Comparison of ENCODE assay signal across 14 cellular contexts in genomic region chr21:39014751-39015150, GRCh38.
DNase-seq lines count a peak whose midpoint lies in the region; ATAC-seq, FAIRE-seq and TF ChIP-seq lines count a peak whose summit lies in the region.
"Had no signal": no experiment of that assay in that cellular context is flagged by ENCODE, and none has a peak within 500 bp of the region (broad histone marks: within the 10 kb centered on the region; RNA-seq: fewer than 3 reads in every experiment).

No MANE protein-coding gene starts in this region.

- no peaks in the 10 kb centered on the region for H3K9me3 Mint-ChIP-seq in glutamatergic neuron (ENCODE audit: unreplicated experiment)
- H3K9me3 Mint-ChIP-seq: CD4-positive, alpha-beta memory T cell; stimulated activated naive CD8-positive, alpha-beta T cell treated with anti-CD3 and anti-CD28 coated beads, Interleukin-15, Interleukin-2, amounts not matched to agents 100 ng/mL and 50 ng/mL, for 24 hours had no signal

- no peaks in the 10 kb centered on the region for H3K27me3 Mint-ChIP-seq in glutamatergic neuron (ENCODE audit: unreplicated experiment)

- no peaks in the 10 kb centered on the region for H3K79me2 ChIP-seq in HepG2 (ENCODE audit: insufficient read depth, low read length)

- H3K27ac ChIP-seq in HepG2 (ENCODE audit: extremely low read length, insufficient read depth, low read length), result no peak overlapping the region

- H3K4me3 ChIP-seq in HepG2 (replicated peaks in 1 of 3; ENCODE audit: insufficient read depth in 1 of 3, low read depth in 2 of 3, low read length in 3 of 3), result no peak overlapping the region

- no peak for TF ChIP-seq POLR2A in HepG2 (IDR thresholded peaks at IDR 0.05; ENCODE audit: insufficient read depth in 1 of 2, low read depth in 2 of 2, low read length in 2 of 2)

- TF ChIP-seq EP300 in HepG2 (IDR thresholded peaks at IDR 0.05; ENCODE audit: low read depth in 2 of 2, low read length in 2 of 2) (no peak), HepG2 (CRISPR knock-in tag; IDR thresholded peaks at IDR 0.05; ENCODE audit: borderline replicate concordance) (no peak)

- H3K4me1 ChIP-seq in HepG2 (ENCODE audit: insufficient read depth, low read length), result peaks cover 36% of the 10 kb centered on the region

- in situ Hi-C loops in HepG2 (cut with HindIII; ENCODE audit: extremely low pct_ligation_motif_present, low pct_unique_long_range_greater_than_20kb), result no loop called here

- H3K27ac Mint-ChIP-seq in glutamatergic neuron (ENCODE audit: unreplicated experiment), result no peak overlapping the region
- H3K27ac Mint-ChIP-seq: CD4-positive, alpha-beta memory T cell; stimulated activated naive CD8-positive, alpha-beta T cell treated with anti-CD3 and anti-CD28 coated beads, Interleukin-15, Interleukin-2, amounts not matched to agents 100 ng/mL and 50 ng/mL, for 24 hours had no signal

- no peaks in the 10 kb centered on the region for H4K20me1 ChIP-seq in HepG2 (ENCODE audit: insufficient read depth, low read length)

- WGBS in HepG2 (ENCODE audit: low lambda C conversion rate), result 78% methylated on average over 9 of the region's 9 CpGs

- H3K4me2 ChIP-seq in HepG2 (ENCODE audit: low read depth, low read length), result no peak overlapping the region

- H3K4me1 Mint-ChIP-seq in glutamatergic neuron (ENCODE audit: low read depth, unreplicated experiment), result no peaks in the 10 kb centered on the region
- H3K4me1 Mint-ChIP-seq: CD4-positive, alpha-beta memory T cell had no signal

- BruUV-seq in HepG2 (replicated peaks; lab: Mats Ljungman, UMichigan), result no TSS peak

- H3K9me3 ChIP-seq in HepG2 (ENCODE audit: low read length), result no peaks in the 10 kb centered on the region

- TF ChIP-seq CTCF in HepG2 (CRISPR knock-in tag; IDR thresholded peaks at IDR 0.05), result no peak
- TF ChIP-seq CTCF in glutamatergic neuron (IDR thresholded peaks at IDR 0.05; ENCODE audit: partially characterized antibody, unreplicated experiment), result no peak

- DNase-seq in AG08396 (ENCODE audit: low spot score) (peak; percentile 81), Kasumi-1 (lab: John Stamatoyannopoulos, UW) (peak; percentile 11 to 35), astrocyte of the hippocampus (ENCODE audit: low read depth, low spot score) (peak; percentile 93), HepG2 (ENCODE audit: low spot score) (no peak), DMS114 treated with DMSO at 0.1 percent for 48 hours (lab: John Stamatoyannopoulos, UW; ENCODE audit: unreplicated experiment) (no peak), glutamatergic neuron (no peak), NCI-H82 (lab: John Stamatoyannopoulos, UW) (no peak)
- no peak for DNase-seq in activated CD4-positive, alpha-beta T cell treated with anti-CD3 and anti-CD28 coated beads for 1 hour
- DNase-seq: CD4-positive, alpha-beta memory T cell; effector memory CD4-positive, alpha-beta T cell; NCI-H345; stimulated activated CD4-positive, alpha-beta T cell treated with anti-CD3 and anti-CD28 coated beads, Interleukin-12 subunit alpha, Interleukin-12 subunit beta, amount 100 ng/mL, for 4 hours had no signal

- no peak overlapping the region for H2AFZ ChIP-seq in HepG2 (ENCODE audit: low read length)

- FAIRE-seq in HepG2 (lab: Jason Lieb, UNC), result no peak
- FAIRE-seq: TTC549 had no signal

- H3K4me3 Mint-ChIP-seq in glutamatergic neuron (ENCODE audit: unreplicated experiment), result no peak overlapping the region
- H3K4me3 Mint-ChIP-seq: CD4-positive, alpha-beta memory T cell; stimulated activated naive CD8-positive, alpha-beta T cell treated with anti-CD3 and anti-CD28 coated beads, Interleukin-15, Interleukin-2, amounts not matched to agents 100 ng/mL and 50 ng/mL, for 24 hours had no signal

- POLR2A ChIA-PET in HepG2 (lab: Yijun Ruan, JAX), result no interaction called here

- no peak overlapping the region for H3K9ac ChIP-seq in HepG2 (ENCODE audit: insufficient read depth, low read depth, low read length)

- H3K27me3 ChIP-seq in HepG2 (ENCODE audit: control insufficient read depth in 1 of 2, insufficient read depth in 2 of 2, low read length in 2 of 2), result no peaks in the 10 kb centered on the region

- CTCF ChIA-PET in HepG2 (lab: Yijun Ruan, JAX; ENCODE audit: low intra/inter-chr PET ratio, low total read pairs), result no interaction called here

- no peaks in the 10 kb centered on the region for H3K36me3 ChIP-seq in HepG2 (replicated peaks in 1 of 2; ENCODE audit: control insufficient read depth in 1 of 2, insufficient read depth in 2 of 2, low read length in 2 of 2)

- ATAC-seq in HepG2, result no peak

- intact Hi-C loops in HepG2 (cut with micrococcal nuclease; ENCODE audit: unreplicated experiment), result no loop called here

- H3K36me3 Mint-ChIP-seq in glutamatergic neuron (ENCODE audit: unreplicated experiment), result no peaks in the 10 kb centered on the region
- H3K36me3 Mint-ChIP-seq: CD4-positive, alpha-beta memory T cell had no signal

- TF ChIP-seq RAD21 in HepG2 (CRISPR knock-in tag; IDR thresholded peaks at IDR 0.05), result no peak

TF ChIP-seq in HepG2, 621 proteins besides CTCF, POLR2A, EP300 and RAD21:
- no peak for TF ChIP-seq TERF1 (CRISPR knock-in tag; IDR thresholded peaks at IDR 0.05)
- peak; percentile 35; the same call in 1 of the 2 replicates for TF ChIP-seq CEBPB (IDR thresholded peaks at IDR 0.05; ENCODE audit: borderline replicate concordance, low read depth, low read length)

Comparison
In these comparisons a context has a peak if more than half of its experiments do, and no peak if none do; other contexts are left out.
1. DNase-seq: peak in AG08396 (single experiment), Kasumi-1 (2 of 2) and astrocyte of the hippocampus (single experiment); none in HepG2 (single experiment), DMS114 treated with DMSO at 0.1 percent for 48 hours (single experiment), glutamatergic neuron (single experiment), activated CD4-positive, alpha-beta T cell treated with anti-CD3 and anti-CD28 coated beads for 1 hour (single experiment) and NCI-H82 (single experiment).